ENCODE assay signal across 16 cellular contexts in genomic region chr4:41009411-41009810, GRCh38.
DNase-seq lines count a peak whose midpoint lies in the region; ATAC-seq and TF ChIP-seq lines count a peak whose summit lies in the region.
"Had no signal": no experiment of that assay in that cellular context is flagged by ENCODE, and none has a peak within 500 bp of the region (broad histone marks: within the 10 kb centered on the region; RNA-seq: fewer than 3 reads in every experiment).

No MANE protein-coding gene starts in this region.

- no peaks in the 10 kb centered on the region for H3K36me3 Mint-ChIP-seq in natural killer cell

- intact Hi-C loops in natural killer cell (cut with micrococcal nuclease) = no loop called here

- CTCF ChIA-PET in SK-N-SH (lab: Yijun Ruan, JAX) (no interaction called here), RWPE1 (lab: Yijun Ruan, JAX) (no interaction called here)

- POLR2A ChIA-PET in SK-N-SH (lab: Yijun Ruan, JAX) = no interaction called here
- POLR2A ChIA-PET in RWPE1 (lab: Yijun Ruan, JAX; ENCODE audit: low non-redundant PET) = no interaction called here

- H3K4me2 ChIP-seq in SK-N-SH = peak overlapping the region; percentile 34; the same call in 1 of the 2 replicates
- H3K4me2 ChIP-seq in fibroblast of lung (ENCODE audit: extremely low read depth, insufficient read depth, low read length) = peak overlapping the region; percentile 58
- no peak overlapping the region for H3K4me2 ChIP-seq in Karpas-422 (ENCODE audit: low read depth, low read length, poor library complexity, severe bottlenecking)

- WGBS in SK-N-SH (ENCODE audit: low lambda C conversion rate) = 39% methylated on average over 3 of the region's 3 CpGs

- no peak for TF ChIP-seq CTCF in SK-N-SH (IDR thresholded peaks at IDR 0.05)
- no peak for TF ChIP-seq CTCF in RWPE1 (conservative IDR thresholded peaks at IDR 0.05; ENCODE audit: low read depth)
- TF ChIP-seq CTCF in fibroblast of lung (conservative IDR thresholded peaks at IDR 0.05 in 1 of 2, IDR thresholded peaks at IDR 0.05 in 1 of 2; ENCODE audit: low read depth in 1 of 2, low read length in 2 of 2) = no peak
- TF ChIP-seq CTCF in natural killer cell (IDR thresholded peaks at IDR 0.05) = no peak

- peaks cover 8 to 24% of the 10 kb centered on the region in 2 experiments for H3K36me3 ChIP-seq in SK-N-SH (replicated peaks in 1 of 2; ENCODE audit: control insufficient read depth in 1 of 2, insufficient read depth in 2 of 2, low read length in 1 of 2)
- H3K36me3 ChIP-seq in fibroblast of lung (ENCODE audit: control insufficient read depth, insufficient read depth, low read length) = no peaks in the 10 kb centered on the region
- peaks cover 3 to 14% (median 9%) of the 10 kb centered on the region in 5 donors for H3K36me3 ChIP-seq in subcutaneous abdominal adipose tissue (ENCODE audit: control insufficient read depth in 5 of 5, insufficient read depth in 5 of 5, low read length in 5 of 5)
- no peaks in the 10 kb centered on the region for H3K36me3 ChIP-seq in Karpas-422 (ENCODE audit: insufficient read depth, low read length)
- H3K36me3 ChIP-seq: vagina had no signal

- H2AFZ ChIP-seq in SK-N-SH (ENCODE audit: low read depth) (no peak overlapping the region), fibroblast of lung (ENCODE audit: low read length) (no peak overlapping the region), Karpas-422 (ENCODE audit: low read length) (no peak overlapping the region)

- H3K27ac ChIP-seq in SK-N-SH (ENCODE audit: low read depth in 2 of 2, low read length in 1 of 2) (peak overlapping the region in 1 of 2 experiments; percentile 67; a peak in 2 of 4 replicates), RWPE1 (no peak overlapping the region), fibroblast of lung (ENCODE audit: insufficient read depth, low read length) (no peak overlapping the region), subcutaneous abdominal adipose tissue (ENCODE audit: low read depth, low read length) (peak overlapping the region; percentile 7), Karpas-422 (ENCODE audit: low read length) (no peak overlapping the region)
- H3K27ac ChIP-seq: body of pancreas, vagina had no signal

- H3K4me3 ChIP-seq in SK-N-SH (ENCODE audit: low read depth in 2 of 2, low read length in 1 of 2) (no peak overlapping the region; a peak in 1 of 4 replicates), fibroblast of lung (replicated peaks in 1 of 4; ENCODE audit: control extremely low read depth in 1 of 4, insufficient read depth in 1 of 4, low read depth in 3 of 4, low read length in 4 of 4) (no peak overlapping the region), subcutaneous abdominal adipose tissue (ENCODE audit: low read depth in 1 of 5, low read length in 5 of 5) (no peak overlapping the region), Karpas-422 (ENCODE audit: low read length) (no peak overlapping the region)
- H3K4me3 ChIP-seq: body of pancreas, vagina had no signal

- H3K9ac ChIP-seq in SK-N-SH = no peak overlapping the region; the same call in 1 of the 2 replicates
- no peak overlapping the region for H3K9ac ChIP-seq in fibroblast of lung (ENCODE audit: insufficient read depth, low read length)
- no peak overlapping the region for H3K9ac ChIP-seq in subcutaneous abdominal adipose tissue (ENCODE audit: low read length in 5 of 5)
- H3K9ac ChIP-seq in Karpas-422 (ENCODE audit: low read length) = no peak overlapping the region

- ATAC-seq in SK-N-SH treated with all-trans-retinoic acid at 6 μM for 48 hours (no peak; the same call in 2 of the 3 replicates), natural killer cell (no peak)
- ATAC-seq: activated CD4-positive, CD25-positive, alpha-beta regulatory T cell treated with anti-CD3 and anti-CD28 coated beads, Interleukin-2, amount 50 U/mL, for 24 hours; body of pancreas had no signal

- DNase-seq in SK-N-SH (no peak), RWPE1 (ENCODE audit: low spot score) (peak; percentile 48), fibroblast of lung (ENCODE audit: low read depth in 2 of 2) (peak; percentile 64 to 72), natural killer cell (no peak), Karpas-422 (no peak)
- no peak for DNase-seq in activated naive CD4-positive, alpha-beta T cell treated with Interleukin-2 at 50 U/mL for 16 hours
- DNase-seq: activated T-cell treated with anti-CD3 and anti-CD28 coated beads, Interleukin-2, amount 50 U/mL, for 48 hours; body of pancreas; DMS79 treated with DMSO at 0.1 percent for 48 hours; GOT3; NK-92 treated with Interleukin-12 subunit alpha and Interleukin-12 subunit beta, amount 100 ng/mL, for 24 hours had no signal

- no peaks in the 10 kb centered on the region for H3K9me3 ChIP-seq in SK-N-SH
- H3K9me3 ChIP-seq in fibroblast of lung (ENCODE audit: control insufficient read depth, insufficient read depth, low read depth, low read length) = no peaks in the 10 kb centered on the region
- peaks cover 0 to 3% (median 0%) of the 10 kb centered on the region in 5 donors for H3K9me3 ChIP-seq in subcutaneous abdominal adipose tissue (ENCODE audit: control insufficient read depth in 5 of 5, low read length in 5 of 5)
- H3K9me3 ChIP-seq in Karpas-422 (ENCODE audit: low read length) = no peaks in the 10 kb centered on the region
- H3K9me3 ChIP-seq: body of pancreas, vagina had no signal

- H3K9me3 Mint-ChIP-seq in natural killer cell = no peaks in the 10 kb centered on the region

- H3K4me3 Mint-ChIP-seq in natural killer cell = no peak overlapping the region

- H3K27ac Mint-ChIP-seq in natural killer cell = no peak overlapping the region
- H3K27ac Mint-ChIP-seq: progenitor cell of endocrine pancreas had no signal

- H3F3A ChIP-seq in SK-N-SH (replicated peaks; ENCODE audit: insufficient read depth) = peaks cover 21% of the 10 kb centered on the region

- H4K20me1 ChIP-seq in SK-N-SH (ENCODE audit: insufficient read depth) (no peaks in the 10 kb centered on the region), fibroblast of lung (ENCODE audit: control insufficient read depth, extremely low read depth, insufficient read depth, low read length) (no peaks in the 10 kb centered on the region), Karpas-422 (ENCODE audit: insufficient read depth, low read depth, low read length) (no peaks in the 10 kb centered on the region)

- no peak for TF ChIP-seq EP300 in SK-N-SH (IDR thresholded peaks at IDR 0.05; ENCODE audit: borderline replicate concordance in 1 of 2, low read depth in 1 of 2, low read length in 1 of 2)

- peaks cover 0 to 9% of the 10 kb centered on the region in 2 experiments; a peak in 1 of 4 replicates for H3K4me1 ChIP-seq in SK-N-SH (ENCODE audit: control insufficient read depth in 1 of 2, insufficient read depth in 2 of 2, low read depth in 1 of 2, low read length in 1 of 2)
- H3K4me1 ChIP-seq in fibroblast of lung (ENCODE audit: control insufficient read depth, extremely low read depth, insufficient read depth, low read length) = peaks cover 4% of the 10 kb centered on the region
- peaks cover 0 to 13% (median 10%) of the 10 kb centered on the region in 5 donors for H3K4me1 ChIP-seq in subcutaneous abdominal adipose tissue (ENCODE audit: control insufficient read depth in 5 of 5, insufficient read depth in 5 of 5, low read length in 5 of 5)
- H3K4me1 ChIP-seq in Karpas-422 (ENCODE audit: low read length) = no peaks in the 10 kb centered on the region
- H3K4me1 ChIP-seq: body of pancreas had no signal

- no peaks in the 10 kb centered on the region for H3K9me2 ChIP-seq in SK-N-SH
- no peaks in the 10 kb centered on the region for H3K9me2 ChIP-seq in Karpas-422 (replicated peaks; ENCODE audit: insufficient read depth, low read length)

- H3K79me2 ChIP-seq in SK-N-SH (ENCODE audit: insufficient read depth) (peaks cover 71% of the 10 kb centered on the region; the same call in 1 of the 2 replicates), fibroblast of lung (ENCODE audit: control insufficient read depth, insufficient read depth, low read length) (no peaks in the 10 kb centered on the region), Karpas-422 (ENCODE audit: low read length) (no peaks in the 10 kb centered on the region)

- H3K27me3 ChIP-seq in SK-N-SH (ENCODE audit: insufficient read depth) (no peaks in the 10 kb centered on the region), fibroblast of lung (ENCODE audit: control insufficient read depth, insufficient read depth, low read length) (no peaks in the 10 kb centered on the region), subcutaneous abdominal adipose tissue (ENCODE audit: control insufficient read depth in 5 of 5, insufficient read depth in 4 of 5, low read length in 5 of 5) (no peaks in the 10 kb centered on the region), Karpas-422 (ENCODE audit: low read length) (no peaks in the 10 kb centered on the region)
- H3K27me3 ChIP-seq: body of pancreas, vagina had no signal

- no peaks in the 10 kb centered on the region for H3K4me1 Mint-ChIP-seq in natural killer cell

- TF ChIP-seq RAD21 in SK-N-SH (IDR thresholded peaks at IDR 0.05; ENCODE audit: low read length) = no peak

- no peaks in the 10 kb centered on the region for H3K27me3 Mint-ChIP-seq in natural killer cell (ENCODE audit: low read depth in 2 of 2)
- H3K27me3 Mint-ChIP-seq: progenitor cell of endocrine pancreas had no signal

TF ChIP-seq in SK-N-SH, 30 proteins besides CTCF, POLR2A, EP300 and RAD21:
- TF ChIP-seq TCF12 (IDR thresholded peaks at IDR 0.05) = no peak
- 0 out of 2 replicates have a peak, but pooled peaks have one; percentile 18 for TF ChIP-seq RXRA (IDR thresholded peaks at IDR 0.05; ENCODE audit: borderline replicate concordance, low read depth)
- TF ChIP-seq RCOR1 (IDR thresholded peaks at IDR 0.05; ENCODE audit: low read length) = no peak
- no peak for TF ChIP-seq NRF1 (IDR thresholded peaks at IDR 0.05; ENCODE audit: low read depth, low read length)
- TF ChIP-seq GABPA (IDR thresholded peaks at IDR 0.05; ENCODE audit: low read depth) = no peak

TF ChIP-seq in SK-N-SH treated with all-trans-retinoic acid at 6 μM for 48 hours, 23 proteins besides CTCF, POLR2A, EP300 and RAD21 (continues in another document):
- TF ChIP-seq PPARA (CRISPR knock-in tag; IDR thresholded peaks at IDR 0.05; ENCODE audit: borderline replicate concordance) = no peak
- no peak for TF ChIP-seq OSR1 (CRISPR knock-in tag; IDR thresholded peaks at IDR 0.05)
- no peak for TF ChIP-seq TOX (CRISPR knock-in tag; IDR thresholded peaks at IDR 0.05; ENCODE audit: borderline replicate concordance)
- TF ChIP-seq GLIS3 (CRISPR knock-in tag; IDR thresholded peaks at IDR 0.05) = no peak
- no peak for TF ChIP-seq ARNTL (CRISPR knock-in tag; IDR thresholded peaks at IDR 0.05; ENCODE audit: borderline replicate concordance, low read depth)
- no peak for TF ChIP-seq ZC3H10 (CRISPR knock-in tag; IDR thresholded peaks at IDR 0.05)

Comparison
In these comparisons a context has a peak if more than half of its experiments do, and no peak if none do; other contexts are left out.
1. DNase-seq: peak in RWPE1 (single experiment) and fibroblast of lung (2 of 2); none in SK-N-SH (single experiment), natural killer cell (single experiment), activated naive CD4-positive, alpha-beta T cell treated with Interleukin-2 at 50 U/mL for 16 hours (single experiment) and Karpas-422 (single experiment).